8 cellular contexts compared by ENCODE assay signal in the genomic region with DNA sequence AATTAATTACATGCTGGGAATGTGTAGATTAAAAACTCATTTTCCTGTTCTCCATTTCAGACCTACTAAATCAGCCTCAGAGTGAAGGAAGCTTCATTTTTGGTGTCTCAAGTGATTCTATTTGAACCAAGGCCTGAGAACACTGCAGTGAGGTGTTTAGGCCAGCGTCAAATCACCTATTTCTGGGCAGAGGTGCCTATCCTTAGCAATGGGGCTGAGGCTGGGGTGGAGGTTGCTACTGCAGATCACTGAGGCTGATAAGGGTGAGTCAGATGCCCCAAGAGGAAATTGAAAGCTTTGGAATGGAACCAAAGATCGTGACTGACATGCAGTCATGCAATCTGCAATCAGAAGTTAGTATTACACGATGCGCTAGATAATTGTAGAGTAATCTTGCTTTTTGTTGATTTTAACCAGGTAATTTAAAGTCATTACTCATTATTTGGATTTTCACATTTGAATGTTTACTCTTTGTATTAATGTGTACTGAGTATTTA. TPM values are rescaled to one million over a fixed set of nuclear protein-coding genes. Genes with fewer than 3 reads are reported as not detected.
DNase-seq lines count a peak whose midpoint lies in the region; ATAC-seq and TF ChIP-seq lines count a peak whose summit lies in the region.

No MANE protein-coding gene starts in this region.

- H3K36me3 Mint-ChIP-seq in endodermal cell (ENCODE audit: low read depth), result no peaks in the 10 kb centered on the region

- H3K27ac Mint-ChIP-seq in endodermal cell, result no peak overlapping the region

- no peak overlapping the region for H3K9ac ChIP-seq in endodermal cell (ENCODE audit: extremely low read depth, low read length, poor library complexity, severe bottlenecking)

- peaks cover 27% of the 10 kb centered on the region for H3K27me3 Mint-ChIP-seq in endodermal cell (ENCODE audit: insufficient read depth)

- no peak for ATAC-seq in HG03442 (IDR thresholded peaks at IDR 0.05; ENCODE audit: unreplicated experiment)

- peaks cover 7% of the 10 kb centered on the region for H3K4me1 Mint-ChIP-seq in endodermal cell

- H3K9me3 ChIP-seq in esophagus (ENCODE audit: control insufficient read depth in 2 of 2, insufficient read depth in 1 of 2, low read depth in 1 of 2, low read length in 1 of 2), result no peaks in the 10 kb centered on the region
- H3K9me3 ChIP-seq in endodermal cell (ENCODE audit: control insufficient read depth, low read length), result no peaks in the 10 kb centered on the region

- no peaks in the 10 kb centered on the region for H3K9me3 Mint-ChIP-seq in endodermal cell

- no peak for TF ChIP-seq CTCF in GM10266 (IDR thresholded peaks at IDR 0.05; ENCODE audit: control insufficient read depth, insufficient read depth, low read depth, missing control alignments)
- no peak for TF ChIP-seq CTCF in endodermal cell (conservative IDR thresholded peaks at IDR 0.05)

- H3K36me3 ChIP-seq in esophagus (ENCODE audit: control insufficient read depth in 2 of 2, insufficient read depth in 2 of 2, low read length in 1 of 2) (no peaks in the 10 kb centered on the region), endodermal cell (ENCODE audit: control insufficient read depth, insufficient read depth, low read length) (no peaks in the 10 kb centered on the region)

- no peak overlapping the region for H3K4me3 Mint-ChIP-seq in endodermal cell

- H3K4me3 ChIP-seq in esophagus (ENCODE audit: low read depth in 1 of 2, low read length in 2 of 2) (no peak overlapping the region), endodermal cell (ENCODE audit: low read length) (no peak overlapping the region)

- H3K27me3 ChIP-seq in esophagus (ENCODE audit: control insufficient read depth in 1 of 2, insufficient read depth in 2 of 2, low read length in 2 of 2), result no peaks in the 10 kb centered on the region
- H3K27me3 ChIP-seq in endodermal cell (ENCODE audit: control insufficient read depth, insufficient read depth, low read length, poor library complexity, severe bottlenecking), result peaks cover 12% of the 10 kb centered on the region

- H3K27ac ChIP-seq in esophagus (ENCODE audit: low read depth in 2 of 2, low read length in 1 of 2), result peak overlapping the region; percentile 84 to 90
- no peak overlapping the region for H3K27ac ChIP-seq in endodermal cell (ENCODE audit: low read depth, low read length)

- DNase-seq in EL, result peak; percentile 95
- DNase-seq in NCI-H748 treated with DMSO at 0.1 percent for 48 hours (lab: John Stamatoyannopoulos, UW), result peak; percentile 97
- DNase-seq in activated CD8-positive, alpha-beta memory T cell treated with anti-CD3 and anti-CD28 coated beads for 24 hours, result peak; percentile 72
- DNase-seq in renal cortical epithelial cell (ENCODE audit: low read depth), result peak; percentile 94
- no peak for DNase-seq in GM10266 (ENCODE audit: extremely low spot score)
- DNase-seq in endodermal cell, result no peak

- 22 to 24% methylated on average over 4 of the region's 4 CpGs for WGBS in esophagus, 2 donors
- WGBS in endodermal cell (ENCODE audit: insufficient coverage in 1 of 2, insufficient read length in 1 of 2), 2 experiments, result 76 to 93% methylated on average over 4 of the region's 4 CpGs

- H3K4me1 ChIP-seq in esophagus (ENCODE audit: control insufficient read depth in 2 of 2, insufficient read depth in 2 of 2, low read length in 1 of 2), result peaks cover 2 to 3% of the 10 kb centered on the region in 2 donors
- H3K4me1 ChIP-seq in endodermal cell (ENCODE audit: control insufficient read depth, insufficient read depth, low read length), result no peaks in the 10 kb centered on the region

RNA-seq across cellular contexts. Expression of a gene that starts 4.4 kb away (rescaled TPM):
- polyA plus RNA-seq in esophagus, result 10 to 100 TPM in 1 of 2 donors, 1 to 10 TPM in 1; 8.8 to 20.0 TPM
- total RNA-seq in renal cortical epithelial cell (151 and 438 TPM in 2 replicates), endodermal cell (100 to 1,000 TPM in 1 of 2 donors, 10 to 100 TPM in 1; 83.4 to 144 TPM)
- 65.8 TPM for polyA plus RNA-seq in endodermal cell (2013, experiment 1 of 2)
- polyA plus RNA-seq in endodermal cell (2013, experiment 2 of 2), result 59.8 TPM

Comparison
In these comparisons a context has a peak if more than half of its experiments do, and no peak if none do; other contexts are left out.
1. DNase-seq: peak in EL (single experiment), NCI-H748 treated with DMSO at 0.1 percent for 48 hours (single experiment), activated CD8-positive, alpha-beta memory T cell treated with anti-CD3 and anti-CD28 coated beads for 24 hours (single experiment) and renal cortical epithelial cell (single experiment); none in GM10266 (single experiment) and endodermal cell (single experiment).